ENCODE assay signal across 20 cellular contexts in the genomic region with DNA sequence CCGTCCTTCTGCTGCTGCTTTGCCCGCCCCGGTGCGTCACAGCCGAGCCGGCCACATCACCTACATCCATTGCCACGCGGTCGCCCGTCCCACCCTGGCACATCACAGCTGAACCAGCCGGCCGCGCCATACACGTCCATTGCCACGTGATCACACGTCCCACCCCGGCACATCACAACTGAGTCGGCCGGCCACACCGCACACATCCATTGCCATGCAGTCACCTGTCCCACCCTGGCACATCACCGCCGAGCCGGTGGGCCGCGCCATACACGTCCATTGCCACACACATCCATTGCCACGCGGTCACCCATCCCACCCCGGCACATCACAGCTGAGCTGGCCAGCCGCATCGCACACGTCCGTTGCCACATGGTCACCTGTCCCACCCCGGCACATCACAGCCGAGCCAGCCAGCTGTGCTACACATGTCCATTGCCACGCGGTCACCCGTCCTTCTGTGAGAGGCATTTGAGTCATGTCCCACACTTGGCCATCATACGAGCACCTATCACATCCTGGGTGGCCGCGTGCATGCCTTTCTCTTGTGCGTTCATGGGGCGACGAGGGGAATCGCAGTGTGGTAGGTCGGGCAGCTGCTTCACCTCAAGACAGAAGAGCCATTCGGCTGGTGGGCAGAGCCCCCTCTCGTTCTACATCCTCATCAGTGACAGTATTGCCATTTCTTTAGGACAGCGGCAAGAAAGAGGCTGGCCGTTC. TPM values are rescaled to one million over a fixed set of nuclear protein-coding genes. Genes with fewer than 3 reads are reported as not detected.
A peak's percentile ranks its signal among the peaks of the same experiment; 100 is the strongest.
DNase-seq lines count a peak whose midpoint lies in the region; ATAC-seq, FAIRE-seq and TF ChIP-seq lines count a peak whose summit lies in the region.
"Had no signal": no experiment of that assay in that cellular context is flagged by ENCODE, and none has a peak within 500 bp of the region (broad histone marks: within the 10 kb centered on the region; RNA-seq: fewer than 3 reads in every experiment).

No MANE protein-coding gene starts in this region.

- H3K4me3 ChIP-seq in bronchial epithelial cell (ENCODE audit: low read depth, low read length) = no peak overlapping the region
- no peak overlapping the region for H3K4me3 ChIP-seq in MM.1S (ENCODE audit: low read length)
- H3K4me3 ChIP-seq: BLaER1, Peyer's patch, SJSA1 had no signal

- H3F3A ChIP-seq in MM.1S (ENCODE audit: insufficient read depth, low read length) = no peaks in the 10 kb centered on the region

- H3K27ac Mint-ChIP-seq in activated T-helper 1 cell treated with anti-CD3 and anti-CD28 coated beads, Interleukin-12 subunit alpha, Interleukin-12 subunit beta, Interleukin-2, Interleukin-4 antibody, amounts not matched to agents 30 ng/mL and 10 ng/mL and 1 ng/mL, durations not matched to agents 14 hours and 24 hours and 36 hours = peak overlapping the region; percentile 48
- H3K27ac Mint-ChIP-seq in natural killer cell treated with Interleukin-12 subunit alpha and Interleukin-12 subunit beta and Interleukin-15 and Interleukin-18, amount 100 ng/mL, for 72 hours = no peak overlapping the region
- H3K27ac Mint-ChIP-seq in stimulated activated effector memory CD8-positive, alpha-beta T cell treated with anti-CD3 and anti-CD28 coated beads, Interleukin-12 subunit alpha, Interleukin-12 subunit beta, amount 100 ng/mL, for 72 hours = no peak overlapping the region
- H3K27ac Mint-ChIP-seq: CD4-positive, alpha-beta T cell had no signal

- H3K9ac ChIP-seq in MM.1S (ENCODE audit: low read length) = no peak overlapping the region
- H3K9ac ChIP-seq: BLaER1 had no signal

- no peaks in the 10 kb centered on the region for H3K9me3 Mint-ChIP-seq in activated T-helper 1 cell treated with anti-CD3 and anti-CD28 coated beads, Interleukin-12 subunit alpha, Interleukin-12 subunit beta, Interleukin-2, Interleukin-4 antibody, amounts not matched to agents 30 ng/mL and 10 ng/mL and 1 ng/mL, durations not matched to agents 14 hours and 24 hours and 36 hours
- H3K9me3 Mint-ChIP-seq in natural killer cell treated with Interleukin-12 subunit alpha and Interleukin-12 subunit beta and Interleukin-15 and Interleukin-18, amount 100 ng/mL, for 72 hours = no peaks in the 10 kb centered on the region
- H3K9me3 Mint-ChIP-seq in stimulated activated effector memory CD8-positive, alpha-beta T cell treated with anti-CD3 and anti-CD28 coated beads, Interleukin-12 subunit alpha, Interleukin-12 subunit beta, amount 100 ng/mL, for 72 hours = no peaks in the 10 kb centered on the region

- no peak overlapping the region for H3K4me3 Mint-ChIP-seq in activated T-helper 1 cell treated with anti-CD3 and anti-CD28 coated beads, Interleukin-12 subunit alpha, Interleukin-12 subunit beta, Interleukin-2, Interleukin-4 antibody, amounts not matched to agents 30 ng/mL and 10 ng/mL and 1 ng/mL, durations not matched to agents 14 hours and 24 hours and 36 hours
- H3K4me3 Mint-ChIP-seq in natural killer cell treated with Interleukin-12 subunit alpha and Interleukin-12 subunit beta and Interleukin-15 and Interleukin-18, amount 100 ng/mL, for 72 hours = no peak overlapping the region
- no peak overlapping the region for H3K4me3 Mint-ChIP-seq in stimulated activated effector memory CD8-positive, alpha-beta T cell treated with anti-CD3 and anti-CD28 coated beads, Interleukin-12 subunit alpha, Interleukin-12 subunit beta, amount 100 ng/mL, for 72 hours
- H3K4me3 Mint-ChIP-seq: CD4-positive, alpha-beta T cell had no signal

- no peaks in the 10 kb centered on the region for H3K27me3 ChIP-seq in bronchial epithelial cell (ENCODE audit: control insufficient read depth, insufficient read depth, low read length)
- H3K27me3 ChIP-seq in MM.1S (replicated peaks; ENCODE audit: insufficient read depth, low read length) = peaks cover 55% of the 10 kb centered on the region
- H3K27me3 ChIP-seq: BLaER1, Peyer's patch had no signal

- no peaks in the 10 kb centered on the region for H3K4me1 Mint-ChIP-seq in activated T-helper 1 cell treated with anti-CD3 and anti-CD28 coated beads, Interleukin-12 subunit alpha, Interleukin-12 subunit beta, Interleukin-2, Interleukin-4 antibody, amounts not matched to agents 30 ng/mL and 10 ng/mL and 1 ng/mL, durations not matched to agents 14 hours and 24 hours and 36 hours (ENCODE audit: low read depth)
- H3K4me1 Mint-ChIP-seq in natural killer cell treated with Interleukin-12 subunit alpha and Interleukin-12 subunit beta and Interleukin-15 and Interleukin-18, amount 100 ng/mL, for 72 hours (ENCODE audit: low read depth in 2 of 2) = no peaks in the 10 kb centered on the region
- H3K4me1 Mint-ChIP-seq in stimulated activated effector memory CD8-positive, alpha-beta T cell treated with anti-CD3 and anti-CD28 coated beads, Interleukin-12 subunit alpha, Interleukin-12 subunit beta, amount 100 ng/mL, for 72 hours = no peaks in the 10 kb centered on the region

- DNase-seq in activated T-helper 1 cell treated with anti-CD3 and anti-CD28 coated beads, Interleukin-12 subunit alpha, Interleukin-12 subunit beta, Interleukin-2, Interleukin-4 antibody, amounts not matched to agents 30 ng/mL and 10 ng/mL and 1 ng/mL, durations not matched to agents 14 hours and 24 hours and 36 hours (ENCODE audit: low spot score) = no peak
- DNase-seq in bronchial epithelial cell (ENCODE audit: low read depth) = no peak
- DNase-seq in natural killer cell treated with Interleukin-12 subunit alpha and Interleukin-12 subunit beta and Interleukin-15 and Interleukin-18, amount 100 ng/mL, for 72 hours (ENCODE audit: low spot score) = peak; percentile 57
- no peak for DNase-seq in stimulated activated effector memory CD8-positive, alpha-beta T cell treated with anti-CD3 and anti-CD28 coated beads, Interleukin-12 subunit alpha, Interleukin-12 subunit beta, amount 100 ng/mL, for 72 hours (ENCODE audit: low spot score in 2 of 2)
- DNase-seq in MM.1S = no peak
- DNase-seq in glomerular visceral epithelial cell (ENCODE audit: extremely low spot score) = no peak
- no peak for DNase-seq in cerebellar cortex (ENCODE audit: low spot score)
- DNase-seq: CD4-positive, alpha-beta T cell; Karpas-422; NCI-H1417; NCI-H1694 treated with DMSO at 0.1 percent for 48 hours; NCI-H2081 treated with DMSO at 0.1 percent for 48 hours; NCI-H2171 treated with DMSO at 0.1 percent for 48 hours; NCI-H446; NCI-H526; Peyer's patch had no signal

- no peaks in the 10 kb centered on the region for H3K36me3 Mint-ChIP-seq in activated T-helper 1 cell treated with anti-CD3 and anti-CD28 coated beads, Interleukin-12 subunit alpha, Interleukin-12 subunit beta, Interleukin-2, Interleukin-4 antibody, amounts not matched to agents 30 ng/mL and 10 ng/mL and 1 ng/mL, durations not matched to agents 14 hours and 24 hours and 36 hours (ENCODE audit: low read depth)
- no peaks in the 10 kb centered on the region for H3K36me3 Mint-ChIP-seq in natural killer cell treated with Interleukin-12 subunit alpha and Interleukin-12 subunit beta and Interleukin-15 and Interleukin-18, amount 100 ng/mL, for 72 hours
- H3K36me3 Mint-ChIP-seq in stimulated activated effector memory CD8-positive, alpha-beta T cell treated with anti-CD3 and anti-CD28 coated beads, Interleukin-12 subunit alpha, Interleukin-12 subunit beta, amount 100 ng/mL, for 72 hours = no peaks in the 10 kb centered on the region

- TF ChIP-seq CTCF in bronchial epithelial cell (IDR thresholded peaks at IDR 0.05; ENCODE audit: insufficient read depth, low read length, severe bottlenecking) = no peak
- no peak for TF ChIP-seq CTCF in MM.1S (IDR thresholded peaks at IDR 0.05; ENCODE audit: low read length)

- H3K27ac ChIP-seq in MM.1S (ENCODE audit: low read length) = no peak overlapping the region
- H3K27ac ChIP-seq: BLaER1, Peyer's patch, SJSA1 had no signal

- intact Hi-C loops in activated T-helper 1 cell treated with anti-CD3 and anti-CD28 coated beads, Interleukin-12 subunit alpha, Interleukin-12 subunit beta, Interleukin-2, Interleukin-4 antibody, amounts not matched to agents 30 ng/mL and 10 ng/mL and 1 ng/mL, durations not matched to agents 14 hours and 24 hours and 36 hours (cut with micrococcal nuclease) = no loop called here

- no peaks in the 10 kb centered on the region for H4K20me1 ChIP-seq in MM.1S (ENCODE audit: insufficient read depth, low read length)
- H4K20me1 ChIP-seq: BLaER1 had no signal

- H3K4me1 ChIP-seq in MM.1S (ENCODE audit: low read length) = no peaks in the 10 kb centered on the region
- H3K4me1 ChIP-seq: Peyer's patch, SJSA1 had no signal

- H3K9me3 ChIP-seq in MM.1S (replicated peaks; ENCODE audit: insufficient read depth, low read length) = no peaks in the 10 kb centered on the region
- H3K9me3 ChIP-seq: Peyer's patch had no signal

- H3K4me2 ChIP-seq in MM.1S (ENCODE audit: low read depth, low read length) = no peak overlapping the region
- H3K4me2 ChIP-seq: BLaER1 had no signal

- peak in 1 of 2 donors; percentile 11 for ATAC-seq in natural killer cell treated with Interleukin-12 subunit alpha and Interleukin-12 subunit beta and Interleukin-15 and Interleukin-18, amount 100 ng/mL, for 72 hours
- peak; percentile 6 for ATAC-seq in stimulated activated effector memory CD8-positive, alpha-beta T cell treated with anti-CD3 and anti-CD28 coated beads, Interleukin-12 subunit alpha, Interleukin-12 subunit beta, amount 100 ng/mL, for 72 hours

- H3K36me3 ChIP-seq in bronchial epithelial cell (ENCODE audit: control insufficient read depth, insufficient read depth, low read length) (no peaks in the 10 kb centered on the region), MM.1S (replicated peaks; ENCODE audit: insufficient read depth, low read length) (no peaks in the 10 kb centered on the region)
- H3K36me3 ChIP-seq: BLaER1, Peyer's patch, SJSA1 had no signal

- peak; percentile 40 for FAIRE-seq in bronchial epithelial cell (lab: Jason Lieb, UNC)
- FAIRE-seq: GM19239, H54 had no signal

- H3K27me3 Mint-ChIP-seq in activated T-helper 1 cell treated with anti-CD3 and anti-CD28 coated beads, Interleukin-12 subunit alpha, Interleukin-12 subunit beta, Interleukin-2, Interleukin-4 antibody, amounts not matched to agents 30 ng/mL and 10 ng/mL and 1 ng/mL, durations not matched to agents 14 hours and 24 hours and 36 hours (ENCODE audit: insufficient read depth) = peaks cover 2% of the 10 kb centered on the region
- peaks cover 12 to 22% of the 10 kb centered on the region in 2 donors for H3K27me3 Mint-ChIP-seq in natural killer cell treated with Interleukin-12 subunit alpha and Interleukin-12 subunit beta and Interleukin-15 and Interleukin-18, amount 100 ng/mL, for 72 hours
- H3K27me3 Mint-ChIP-seq: CD4-positive, alpha-beta T cell had no signal

- no peaks in the 10 kb centered on the region for H3K9me2 ChIP-seq in MM.1S (replicated peaks; ENCODE audit: insufficient read depth, low read length)

- H2AFZ ChIP-seq in MM.1S (ENCODE audit: low read length) = no peak overlapping the region

- H3K79me2 ChIP-seq in MM.1S (ENCODE audit: low read length) = no peaks in the 10 kb centered on the region

RNA-seq across cellular contexts. Expression of a gene that starts 58.6 kb away (rescaled TPM):
- 1.1 and 1.3 TPM in 2 replicates for total RNA-seq in activated T-helper 1 cell treated with anti-CD3 and anti-CD28 coated beads, Interleukin-12 subunit alpha, Interleukin-12 subunit beta, Interleukin-2, Interleukin-4 antibody, amounts not matched to agents 30 ng/mL and 10 ng/mL and 1 ng/mL, durations not matched to agents 14 hours and 24 hours and 36 hours
- under 0.01 TPM in 1 of 2 replicates, not detected in the other for total RNA-seq in bronchial epithelial cell
- total RNA-seq in natural killer cell treated with Interleukin-12 subunit alpha and Interleukin-12 subunit beta and Interleukin-15 and Interleukin-18, amount 100 ng/mL, for 72 hours = under 1 TPM in 1 of 2 donors, not detected in 1; 0.05 TPM
